ENCODE assay signal across 16 cellular contexts in the genomic region with DNA sequence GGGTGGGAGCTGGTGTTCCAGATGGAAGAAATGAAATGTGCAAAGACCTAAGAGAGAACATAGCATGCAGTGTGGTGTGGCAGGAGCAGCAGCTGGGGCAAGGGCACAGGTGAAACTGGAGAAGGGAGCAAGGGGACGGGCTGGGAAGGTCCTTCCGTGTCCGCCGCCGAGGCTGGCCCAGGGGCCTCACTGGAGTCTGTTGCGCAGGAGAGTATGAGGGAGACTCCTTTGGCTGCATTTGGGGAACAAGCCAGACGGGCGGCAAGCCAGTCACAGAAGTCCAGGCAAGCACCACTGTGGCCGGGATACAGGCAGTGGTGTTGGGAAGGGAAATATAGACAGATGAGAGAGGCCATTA.
DNase-seq lines count a peak whose midpoint lies in the region; ATAC-seq and TF ChIP-seq lines count a peak whose summit lies in the region.
"Had no signal": no experiment of that assay in that cellular context is flagged by ENCODE, and none has a peak within 500 bp of the region (broad histone marks: within the 10 kb centered on the region; RNA-seq: fewer than 3 reads in every experiment).

No MANE protein-coding gene starts in this region.

- no peak overlapping the region for H3K4me3 ChIP-seq in body of pancreas
- H3K4me3 ChIP-seq in neuronal stem cell (ENCODE audit: low read length in 2 of 2), result no peak overlapping the region

- no peaks in the 10 kb centered on the region for H3K36me3 ChIP-seq in body of pancreas (replicated peaks in 1 of 2; ENCODE audit: insufficient read depth in 1 of 2, low read depth in 2 of 2)
- no peaks in the 10 kb centered on the region for H3K36me3 ChIP-seq in neuronal stem cell (replicated peaks in 1 of 2; ENCODE audit: control insufficient read depth in 2 of 2, insufficient read depth in 2 of 2, low read length in 2 of 2)
- H3K36me3 ChIP-seq: BE2C had no signal

- no peak for ATAC-seq in stimulated activated naive CD8-positive, alpha-beta T cell treated with anti-CD3 and anti-CD28 coated beads, Interleukin-15, Interleukin-2, amounts not matched to agents 100 U/mL and 50 U/mL, for 24 hours
- ATAC-seq in body of pancreas (no peak), HG03457 (IDR thresholded peaks at IDR 0.05; ENCODE audit: unreplicated experiment) (no peak)

- no peak for DNase-seq in stimulated activated naive CD8-positive, alpha-beta T cell treated with anti-CD3 and anti-CD28 coated beads, Interleukin-15, Interleukin-2, amounts not matched to agents 100 U/mL and 50 U/mL, for 24 hours
- DNase-seq in body of pancreas (no peak), neuronal stem cell (ENCODE audit: low spot score) (no peak), CD1c-positive myeloid dendritic cell (ENCODE audit: extremely low spot score) (no peak)
- no peak for DNase-seq in stimulated activated naive CD4-positive, alpha-beta T cell treated with Interleukin-2 at 50 U/mL for 16 hours (lab: John Stamatoyannopoulos, UW)
- DNase-seq: BE2C, EL, KG1, NCI-H1048, NCI-H146, NCI-H2081 treated with DMSO at 0.1 percent for 48 hours, NCI-H2227 treated with DMSO at 0.1 percent for 48 hours, NCI-H524 treated with DMSO at 0.1 percent for 48 hours had no signal

- no peak overlapping the region for H4K91ac ChIP-seq in neuronal stem cell (ENCODE audit: low read depth, low read length, poor library complexity)

- H3K4me1 ChIP-seq in body of pancreas, result no peaks in the 10 kb centered on the region
- H3K4me1 ChIP-seq in neuronal stem cell (ENCODE audit: control insufficient read depth in 2 of 2, insufficient read depth in 1 of 2, low read depth in 1 of 2, low read length in 2 of 2), result peaks cover 3 to 6% of the 10 kb centered on the region in 2 donors

- peak overlapping the region; percentile 15 for H3K4me3 Mint-ChIP-seq in stimulated activated naive CD8-positive, alpha-beta T cell treated with anti-CD3 and anti-CD28 coated beads, Interleukin-15, Interleukin-2, amounts not matched to agents 100 ng/mL and 50 ng/mL, for 24 hours

- no peak overlapping the region for H3K27ac Mint-ChIP-seq in stimulated activated naive CD8-positive, alpha-beta T cell treated with anti-CD3 and anti-CD28 coated beads, Interleukin-15, Interleukin-2, amounts not matched to agents 100 ng/mL and 50 ng/mL, for 24 hours

- no peak for TF ChIP-seq POLR2A in body of pancreas (IDR thresholded peaks at IDR 0.05)

- no peak overlapping the region for H3K4me2 ChIP-seq in neuronal stem cell (ENCODE audit: insufficient read depth, low read length, poor library complexity, severe bottlenecking)

- H4K8ac ChIP-seq in neuronal stem cell (ENCODE audit: low read depth, low read length), result no peak overlapping the region

- H3K27me3 Mint-ChIP-seq in stimulated activated naive CD8-positive, alpha-beta T cell treated with anti-CD3 and anti-CD28 coated beads, Interleukin-15, Interleukin-2, amounts not matched to agents 100 ng/mL and 50 ng/mL, for 24 hours, result no peaks in the 10 kb centered on the region

- H2AFZ ChIP-seq in neuronal stem cell (ENCODE audit: low read length), result no peak overlapping the region

- H3K9ac ChIP-seq in neuronal stem cell (ENCODE audit: low read depth, low read length, poor library complexity), result peak overlapping the region; percentile 31

- H2BK15ac ChIP-seq in neuronal stem cell (ENCODE audit: low read length), result peak overlapping the region; percentile 87

- H3K9me3 ChIP-seq in body of pancreas (no peaks in the 10 kb centered on the region), neuronal stem cell (replicated peaks in 1 of 2; ENCODE audit: control insufficient read depth in 2 of 2, insufficient read depth in 1 of 2, low read depth in 1 of 2, low read length in 2 of 2) (no peaks in the 10 kb centered on the region)
- H3K9me3 ChIP-seq: BE2C had no signal

- H3K14ac ChIP-seq in neuronal stem cell (ENCODE audit: low read length), result peak overlapping the region; percentile 60

- peaks cover 18% of the 10 kb centered on the region for H3K4me1 Mint-ChIP-seq in stimulated activated naive CD8-positive, alpha-beta T cell treated with anti-CD3 and anti-CD28 coated beads, Interleukin-15, Interleukin-2, amounts not matched to agents 100 ng/mL and 50 ng/mL, for 24 hours (ENCODE audit: low read depth)

- no peaks in the 10 kb centered on the region for H3K79me1 ChIP-seq in neuronal stem cell (ENCODE audit: low read depth, low read length)

- no peak overlapping the region for H2BK120ac ChIP-seq in neuronal stem cell (ENCODE audit: low read depth, low read length)

- H3K23ac ChIP-seq in neuronal stem cell (ENCODE audit: low read depth, low read length, poor library complexity), result peak overlapping the region; percentile 12

- H3K4ac ChIP-seq in neuronal stem cell (ENCODE audit: low read length), result no peak overlapping the region

- peak overlapping the region in 3 of 4 donors; percentile 57 to 68 (median 61) for H3K27ac ChIP-seq in body of pancreas
- no peak overlapping the region for H3K27ac ChIP-seq in neuronal stem cell (replicated peaks; ENCODE audit: low read length)
- H3K27ac ChIP-seq: RWPE1 had no signal

- TF ChIP-seq CTCF in body of pancreas (IDR thresholded peaks at IDR 0.05), result no peak

- no peaks in the 10 kb centered on the region for H3K27me3 ChIP-seq in body of pancreas
- no peaks in the 10 kb centered on the region for H3K27me3 ChIP-seq in neuronal stem cell (ENCODE audit: control insufficient read depth in 3 of 3, insufficient read depth in 3 of 3, low read depth in 1 of 3, low read length in 3 of 3)
- H3K27me3 ChIP-seq: BE2C had no signal

- no peak overlapping the region for H2BK5ac ChIP-seq in neuronal stem cell (ENCODE audit: low read length)

- H3K9me3 Mint-ChIP-seq in stimulated activated naive CD8-positive, alpha-beta T cell treated with anti-CD3 and anti-CD28 coated beads, Interleukin-15, Interleukin-2, amounts not matched to agents 100 ng/mL and 50 ng/mL, for 24 hours, result no peaks in the 10 kb centered on the region

- peak overlapping the region; percentile 84 for H3K18ac ChIP-seq in neuronal stem cell (ENCODE audit: low read length)

- no peak overlapping the region for H2BK12ac ChIP-seq in neuronal stem cell (ENCODE audit: low read length)

- WGBS in body of pancreas, 2 donors, result 92 to 97% methylated on average over 9 of the region's 9 CpGs
- WGBS in neuronal stem cell (ENCODE audit: extremely low coverage in 2 of 2, insufficient read length in 2 of 2, insufficient replicate concordance in 1 of 2), 2 donors, result no CpG with 5 or more reads among the region's 9 CpGs

- intact Hi-C loops in body of pancreas (cut with DNase I), result no loop called here

- H3K36me3 Mint-ChIP-seq in stimulated activated naive CD8-positive, alpha-beta T cell treated with anti-CD3 and anti-CD28 coated beads, Interleukin-15, Interleukin-2, amounts not matched to agents 100 ng/mL and 50 ng/mL, for 24 hours (ENCODE audit: low read depth), result peaks cover 55% of the 10 kb centered on the region

- peak overlapping the region; percentile 31 for H2AK5ac ChIP-seq in neuronal stem cell (ENCODE audit: low read depth, low read length)
